In genomic region chr7:101362334-101363195, GRCh38 we compare ENCODE assay signal across 8 cellular contexts. TPM values are rescaled to one million over a fixed set of nuclear protein-coding genes. Genes with fewer than 3 reads are reported as not detected.
A peak's percentile ranks its signal among the peaks of the same experiment; 100 is the strongest.
DNase-seq lines count a peak whose midpoint lies in the region; ATAC-seq and TF ChIP-seq lines count a peak whose summit lies in the region.

COL26A1 (plus strand) TSS chr7:101362875; CDS start chr7:101363033, 158 bp downstream.

- no peak within 1 kb of the TSS for H2BK120ac ChIP-seq in mesenchymal stem cell (ENCODE audit: low read depth, low read length)

- H3K4me1 ChIP-seq in ES-I3 (ENCODE audit: insufficient read depth, low read length) (peaks cover 6% of the 10 kb centered on the region; the same call in 1 of the 2 replicates), NT2/D1 (ENCODE audit: insufficient read depth, insufficient read length) (no peaks in the 10 kb centered on the region), mesenchymal stem cell (ENCODE audit: control insufficient read depth, insufficient read depth, low read depth, low read length) (peaks cover 12% of the 10 kb centered on the region), thoracic aorta (ENCODE audit: control insufficient read depth in 1 of 2, low read depth in 2 of 2) (peaks cover 10 to 16% of the 10 kb centered on the region in 2 donors)

- H3K4ac ChIP-seq in mesenchymal stem cell (ENCODE audit: low read depth in 1 of 2, low read length in 2 of 2): no peak within 1 kb of the TSS

- peak within 1 kb of the TSS; percentile 90 for H3K9ac ChIP-seq in ES-I3 (ENCODE audit: low read depth, low read length)
- peak within 1 kb of the TSS; percentile 86 for H3K9ac ChIP-seq in NT2/D1 (ENCODE audit: insufficient read length, low read depth)
- no peak within 1 kb of the TSS for H3K9ac ChIP-seq in mesenchymal stem cell (ENCODE audit: low read length)

- H3K18ac ChIP-seq in mesenchymal stem cell (ENCODE audit: low read depth in 1 of 2, low read length in 2 of 2): peak within 1 kb of the TSS in 1 of 2 experiments; percentile 24

- 7% methylated on average over 62 of the region's 76 CpGs for WGBS in mesenchymal stem cell

- H3K23ac ChIP-seq in mesenchymal stem cell (ENCODE audit: low read length in 2 of 2): no peak within 1 kb of the TSS

- H3K36me3 ChIP-seq in ES-I3 (ENCODE audit: insufficient read depth, low read length) (no peaks in the 10 kb centered on the region; the same call in 1 of the 2 replicates), NT2/D1 (ENCODE audit: insufficient read depth, insufficient read length, low read length) (peaks cover 10% of the 10 kb centered on the region), mesenchymal stem cell (ENCODE audit: control insufficient read depth in 1 of 2, insufficient read depth in 2 of 2, low read depth in 1 of 2, low read length in 2 of 2) (no peaks in the 10 kb centered on the region), thoracic aorta (no peaks in the 10 kb centered on the region)

- H3K4me2 ChIP-seq in mesenchymal stem cell (ENCODE audit: low read length, poor library complexity, severe bottlenecking): peak within 1 kb of the TSS; percentile 99

- H2AK5ac ChIP-seq in mesenchymal stem cell (ENCODE audit: low read length, severe bottlenecking): no peak within 1 kb of the TSS

- no peaks in the 10 kb centered on the region for H3K27me3 ChIP-seq in NT2/D1 (ENCODE audit: insufficient read depth, insufficient read length)
- H3K27me3 ChIP-seq in mesenchymal stem cell (ENCODE audit: control insufficient read depth in 1 of 2, insufficient read depth in 1 of 2, low read length in 2 of 2): peaks cover 44 to 62% of the 10 kb centered on the region in 2 experiments
- H3K27me3 ChIP-seq in thoracic aorta (replicated peaks; ENCODE audit: insufficient read depth): no peaks in the 10 kb centered on the region

- H3K27ac ChIP-seq in mesenchymal stem cell (ENCODE audit: low read length, poor library complexity, severe bottlenecking) (no peak within 1 kb of the TSS), thoracic aorta (no peak within 1 kb of the TSS)

- peak within 1 kb of the TSS in 1 of 2 experiments; percentile 11 for H3K14ac ChIP-seq in mesenchymal stem cell (ENCODE audit: low read length in 2 of 2)

- no peak within 1 kb of the TSS for H2BK12ac ChIP-seq in mesenchymal stem cell (ENCODE audit: low read length in 2 of 2)

- no peaks in the 10 kb centered on the region for H3K79me1 ChIP-seq in mesenchymal stem cell (replicated peaks; ENCODE audit: low read length, poor library complexity, severe bottlenecking)

- peak within 1 kb of the TSS; percentile 18 for H2AFZ ChIP-seq in mesenchymal stem cell (ENCODE audit: low read depth, low read length)

- H4K91ac ChIP-seq in mesenchymal stem cell (ENCODE audit: low read length): no peak within 1 kb of the TSS

- peak within 1 kb of the TSS; percentile 94 for H2BK15ac ChIP-seq in mesenchymal stem cell (ENCODE audit: low read depth, poor library complexity, severe bottlenecking)

- no peak for TF ChIP-seq CTCF in thoracic aorta (IDR thresholded peaks at IDR 0.05)

- no peak within 1 kb of the TSS for H4K8ac ChIP-seq in mesenchymal stem cell (ENCODE audit: low read length)

- H2BK5ac ChIP-seq in mesenchymal stem cell (ENCODE audit: low read depth, low read length, poor library complexity, severe bottlenecking): no peak within 1 kb of the TSS

- H3K9me3 ChIP-seq in ES-I3 (ENCODE audit: control insufficient read depth, insufficient read depth, low read length) (no peaks in the 10 kb centered on the region), NT2/D1 (ENCODE audit: insufficient read depth, low read length) (no peaks in the 10 kb centered on the region), mesenchymal stem cell (ENCODE audit: control insufficient read depth, low read length) (no peaks in the 10 kb centered on the region), thoracic aorta (no peaks in the 10 kb centered on the region)

- no peak for DNase-seq in NT2/D1 (ENCODE audit: low read depth, low spot score)
- peak; percentile 82 for DNase-seq in ecto neural progenitor cell (ENCODE audit: low spot score)
- DNase-seq in mesenchymal stem cell: peak; percentile 35
- no peak for DNase-seq in thoracic aorta (ENCODE audit: low spot score)
- DNase-seq in amniotic stem cell (lab: John Stamatoyannopoulos, UW): no peak
- DNase-seq in GDM1 (lab: John Stamatoyannopoulos, UW): no peak

- H3K4me3 ChIP-seq in NT2/D1 (ENCODE audit: insufficient read length, low read depth) (peak within 1 kb of the TSS; percentile 69), mesenchymal stem cell (ENCODE audit: insufficient read depth in 1 of 2, low read depth in 1 of 2, low read length in 2 of 2) (peak within 1 kb of the TSS; percentile 37 to 44), thoracic aorta (peak within 1 kb of the TSS; percentile 76)

- no peak for ATAC-seq in thoracic aorta (ENCODE audit: insufficient number of reproducible peaks, low FRiP score, low read depth)
- ATAC-seq in HG03565 (IDR thresholded peaks at IDR 0.05; ENCODE audit: unreplicated experiment): no peak

RNA-seq across cellular contexts. Expression of gene COL26A1, which starts in this region (rescaled TPM):
- polyA plus RNA-seq in mesenchymal stem cell (2013, experiment 1 of 2): not detected
- not detected for polyA plus RNA-seq in mesenchymal stem cell (2013, experiment 2 of 2)
- total RNA-seq in thoracic aorta: under 1 TPM in 1 of 2 donors, not detected in 1; 0.14 TPM

Comparison
In these comparisons a context has a peak if more than half of its experiments do, and no peak if none do; other contexts are left out.
1. DNase-seq: peak in ecto neural progenitor cell (single experiment) and mesenchymal stem cell (single experiment); none in NT2/D1 (single experiment), thoracic aorta (single experiment), amniotic stem cell (single experiment) and GDM1 (single experiment).
2. Peak in every context shown above with its lines, with median percentiles within 50 percentile points of each other: H3K4me3 ChIP-seq.